In the genomic region with DNA sequence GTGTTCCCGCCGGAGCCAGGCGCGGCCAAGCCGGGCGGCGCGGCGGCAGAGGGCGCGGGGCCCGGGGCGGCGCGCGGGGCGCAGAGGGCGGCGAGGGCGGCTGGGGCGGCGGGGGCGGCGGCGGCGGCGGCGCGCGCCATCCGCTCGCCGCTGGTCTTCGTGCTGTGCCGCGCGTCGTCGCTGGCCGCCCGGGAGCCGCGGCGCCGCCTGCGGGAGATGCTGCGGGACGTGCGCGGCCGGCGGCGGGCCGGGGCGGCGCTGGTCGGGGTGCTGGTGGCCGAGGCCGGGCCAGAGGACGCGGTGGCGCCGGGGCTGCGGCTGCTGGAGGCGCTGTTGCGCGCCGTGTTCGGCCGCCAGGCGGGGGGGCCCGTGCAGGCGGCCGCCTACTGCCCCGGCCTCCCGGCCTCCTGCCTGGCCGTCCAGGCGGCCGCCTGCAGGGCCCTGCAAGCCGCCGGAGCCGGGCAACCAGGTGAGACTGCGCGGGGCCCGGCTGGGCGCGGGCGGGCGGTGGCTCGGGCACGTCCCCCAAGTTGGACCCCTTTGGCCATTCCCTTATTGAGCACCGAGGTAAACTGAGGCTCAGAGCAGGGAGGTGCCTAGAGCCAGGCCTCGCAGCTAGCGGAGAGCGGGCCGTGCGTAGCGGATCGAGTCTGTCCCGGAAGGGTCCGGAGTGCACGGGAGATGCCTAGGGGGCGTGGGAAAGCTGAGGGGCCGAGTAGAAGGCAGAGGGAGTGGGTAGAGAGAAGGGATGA, we compare ENCODE assay signal across 9 cellular contexts. TPM values are rescaled to one million over a fixed set of nuclear protein-coding genes. Genes with fewer than 3 reads are reported as not detected.
DNase-seq lines count a peak whose midpoint lies in the region; ATAC-seq and TF ChIP-seq lines count a peak whose summit lies in the region.
"Had no signal": no experiment of that assay in that cellular context is flagged by ENCODE, and none has a peak within 500 bp of the region (broad histone marks: within the 10 kb centered on the region; RNA-seq: fewer than 3 reads in every experiment).

No MANE protein-coding gene starts in this region.

- no peak for TF ChIP-seq POLR2A in NB4 (IDR thresholded peaks at IDR 0.05; ENCODE audit: extremely low read depth, insufficient read length)
- no peak for TF ChIP-seq POLR2A in erythroblast (IDR thresholded peaks at IDR 0.05; ENCODE audit: low read length)
- TF ChIP-seq POLR2A in ovary (IDR thresholded peaks at IDR 0.05) = no peak

- no peak overlapping the region for H3K4me3 ChIP-seq in NB4 (ENCODE audit: low read depth, low read length)
- H3K4me3 ChIP-seq in ovary = no peak overlapping the region

- H3K27ac Mint-ChIP-seq in activated CD4-positive, alpha-beta memory T cell treated with anti-CD3 and anti-CD28 coated beads for 36 hours = no peak overlapping the region

- H3K27me3 Mint-ChIP-seq in activated CD4-positive, alpha-beta memory T cell treated with anti-CD3 and anti-CD28 coated beads for 36 hours = peaks cover 59% of the 10 kb centered on the region

- ATAC-seq in GM21576 (IDR thresholded peaks at IDR 0.05; ENCODE audit: unreplicated experiment) = no peak
- no peak for ATAC-seq in HG03039 (IDR thresholded peaks at IDR 0.05; ENCODE audit: unreplicated experiment)

- H3K36me3 ChIP-seq in ovary = no peaks in the 10 kb centered on the region

- no peaks in the 10 kb centered on the region for H3K36me3 Mint-ChIP-seq in activated CD4-positive, alpha-beta memory T cell treated with anti-CD3 and anti-CD28 coated beads for 36 hours

- H3K27me3 ChIP-seq in ovary = no peaks in the 10 kb centered on the region

- TF ChIP-seq CTCF in NB4 (IDR thresholded peaks at IDR 0.05; ENCODE audit: low read depth, low read length) (no peak), ovary (IDR thresholded peaks at IDR 0.05) (no peak)

- H3K4me1 ChIP-seq in ovary (ENCODE audit: insufficient read depth) = no peaks in the 10 kb centered on the region

- POLR2A ChIA-PET in activated CD4-positive, alpha-beta memory T cell treated with anti-CD3 and anti-CD28 coated beads for 36 hours (lab: Charles Lee) = no interaction called here

- no peaks in the 10 kb centered on the region for H3K9me3 ChIP-seq in ovary

- 1 to 2% (median 1%) methylated on average over 37 to 102 of the region's 104 CpGs for WGBS in ovary, 3 donors

- no peaks in the 10 kb centered on the region for H3K9me3 Mint-ChIP-seq in activated CD4-positive, alpha-beta memory T cell treated with anti-CD3 and anti-CD28 coated beads for 36 hours

- no peak for TF ChIP-seq EP300 in ovary (IDR thresholded peaks at IDR 0.05)

- CTCF ChIA-PET in activated CD4-positive, alpha-beta memory T cell treated with anti-CD3 and anti-CD28 coated beads for 36 hours (lab: Charles Lee) = interaction anchor here (1.2 to 1.6 kb wide), 2 partner anchors 8 to 15 kb away, joined by 3 to 4 read pairs; no protein-coding TSS in a partner anchor

- DNase-seq in D341Med (ENCODE audit: low spot score) = peak; percentile 56
- peak; percentile 40 for DNase-seq in NB4 (ENCODE audit: low read depth)
- DNase-seq in erythroblast (lab: John Stamatoyannopoulos, UW) = peak; percentile 29 to 32
- peak in 35 of 56 donors; percentile 23 to 73 (median 45) for DNase-seq in nucleus accumbens (lab: John Stamatoyannopoulos, UW)
- no peak for DNase-seq in ovary
- no peak for DNase-seq in activated CD4-positive, alpha-beta memory T cell treated with anti-CD3 and anti-CD28 coated beads for 36 hours

- H3K27ac ChIP-seq in ovary = no peak overlapping the region

- no peak overlapping the region for H3K4me3 Mint-ChIP-seq in activated CD4-positive, alpha-beta memory T cell treated with anti-CD3 and anti-CD28 coated beads for 36 hours

- intact Hi-C loops in ovary (cut with DNase I) = no loop called here
- intact Hi-C loops in activated CD4-positive, alpha-beta memory T cell treated with anti-CD3 and anti-CD28 coated beads for 36 hours (cut with micrococcal nuclease) = no loop called here

- no peaks in the 10 kb centered on the region for H3K4me1 Mint-ChIP-seq in activated CD4-positive, alpha-beta memory T cell treated with anti-CD3 and anti-CD28 coated beads for 36 hours (ENCODE audit: low read depth)

RNA-seq across cellular contexts. Expression of gene C2orf72, which starts 0.6 kb away (rescaled TPM):
- under 1 TPM in 3 of 7 donors, not detected in 4; 0.11 to 0.18 (median 0.12) TPM for total RNA-seq in ovary
- under 1 TPM; 0.06 to 0.13 TPM for polyA plus RNA-seq in ovary
- under 1 TPM; 0.34 to 0.55 TPM for total RNA-seq in activated CD4-positive, alpha-beta memory T cell treated with anti-CD3 and anti-CD28 coated beads for 36 hours

RNA-seq across cellular contexts. Expression of gene PSMD1, which starts 18.8 kb away (rescaled TPM):
- 10 to 100 TPM; 25.9 to 68.2 (median 57.8) TPM for total RNA-seq in ovary
- 10 to 100 TPM; 19.0 to 73.2 TPM for polyA plus RNA-seq in ovary
- 100 to 1,000 TPM; 116 TPM for total RNA-seq in activated CD4-positive, alpha-beta memory T cell treated with anti-CD3 and anti-CD28 coated beads for 36 hours

RNA-seq across cellular contexts. Expression of gene SPATA3, which starts 42.0 kb away (rescaled TPM):
- not detected for total RNA-seq in ovary
- not detected for polyA plus RNA-seq in ovary
- total RNA-seq in activated CD4-positive, alpha-beta memory T cell treated with anti-CD3 and anti-CD28 coated beads for 36 hours = under 1 TPM; 0.24 to 0.53 TPM
- total RNA-seq: glomerular endothelial cell had no signal

Comparison
In these comparisons a context has a peak if more than half of its experiments do, and no peak if none do; other contexts are left out.
1. DNase-seq: peak in D341Med (single experiment), NB4 (single experiment), erythroblast (2 of 2) and nucleus accumbens (35 of 56); none in ovary (0 of 5) and activated CD4-positive, alpha-beta memory T cell treated with anti-CD3 and anti-CD28 coated beads for 36 hours (single experiment).